In genomic region chr6:137033828-137034227, GRCh38 we compare ENCODE assay signal across 9 cellular contexts. TPM values are rescaled to one million over a fixed set of nuclear protein-coding genes. Genes with fewer than 3 reads are reported as not detected.
DNase-seq lines count a peak whose midpoint lies in the region; ATAC-seq and TF ChIP-seq lines count a peak whose summit lies in the region.
"Had no signal": no experiment of that assay in that cellular context is flagged by ENCODE, and none has a peak within 500 bp of the region (broad histone marks: within the 10 kb centered on the region; RNA-seq: fewer than 3 reads in every experiment).

No MANE protein-coding gene starts in this region.

- H3K4me3 Mint-ChIP-seq in CD4-positive, alpha-beta T cell = peak overlapping the region; percentile 73

- DNase-seq in CD4-positive, alpha-beta T cell = peak in 7 of 10 experiments; percentile 6 to 41 (median 28)
- DNase-seq in HT1080 (ENCODE audit: low read depth) (peak; percentile 84), amniotic stem cell (lab: John Stamatoyannopoulos, UW) (no peak), RPMI8226 (no peak)
- peak; percentile 4 for DNase-seq in activated CD8-positive, alpha-beta memory T cell treated with anti-CD3 and anti-CD28 coated beads, Interleukin-2, amount 50 U/mL, for 1 hour (ENCODE audit: extremely low read depth)
- DNase-seq in stimulated activated CD4-positive, alpha-beta T cell treated with anti-CD3 and anti-CD28 coated beads, Interleukin-4, amount 100 ng/mL, for 24 hours = peak; percentile 59

- intact Hi-C loops in CD4-positive, alpha-beta T cell (cut with DNase I, micrococcal nuclease) = no loop called here

- TF ChIP-seq CTCF in CD4-positive, alpha-beta T cell (IDR thresholded peaks at IDR 0.05) = no peak

- H3K27me3 Mint-ChIP-seq in CD4-positive, alpha-beta T cell = peaks cover 65% of the 10 kb centered on the region

- peaks cover 13% of the 10 kb centered on the region for H3K27me3 ChIP-seq in CD4-positive, alpha-beta T cell (ENCODE audit: control insufficient read depth, insufficient read depth, low read length)

- H3K9me3 Mint-ChIP-seq in CD4-positive, alpha-beta T cell = no peaks in the 10 kb centered on the region

- ATAC-seq in CD4-positive, alpha-beta T cell (ENCODE audit: poor library complexity) = peak; percentile 89
- ATAC-seq in GM21367 (IDR thresholded peaks at IDR 0.05; ENCODE audit: unreplicated experiment) = peak; percentile 94
- ATAC-seq in esophagus mucosa = no peak

- H3K27ac ChIP-seq in CD4-positive, alpha-beta T cell (ENCODE audit: low read depth, low read length) = no peak overlapping the region
- H3K27ac ChIP-seq: skin epidermis had no signal

- no peak overlapping the region for H3K27ac Mint-ChIP-seq in CD4-positive, alpha-beta T cell

- H3K9me3 ChIP-seq in CD4-positive, alpha-beta T cell (ENCODE audit: control insufficient read depth, low read length) = no peaks in the 10 kb centered on the region

- peaks cover 12% of the 10 kb centered on the region for H3K4me1 Mint-ChIP-seq in CD4-positive, alpha-beta T cell (ENCODE audit: low read depth)

- CTCF ChIA-PET in CD4-positive, alpha-beta T cell (lab: Charles Lee) = no interaction called here

- H3K36me3 Mint-ChIP-seq in CD4-positive, alpha-beta T cell (ENCODE audit: low read depth) = no peaks in the 10 kb centered on the region

- POLR2A ChIA-PET in CD4-positive, alpha-beta T cell (lab: Charles Lee) = no interaction called here

RNA-seq across cellular contexts. Expression of gene IL20RA, which starts 10.9 kb away (rescaled TPM):
- not detected for total RNA-seq in CD4-positive, alpha-beta T cell
- total RNA-seq in HT1080 (2014; rRNA removed; shearing (Covaris generic)) = not detected in 2 replicates
- polyA plus RNA-seq in HT1080 (2015; cell fraction: cytosol; rRNA removed) = not detected in 2 replicates
- polyA plus RNA-seq in HT1080 (2015; cell fraction: nucleus; rRNA removed) = not detected in 2 replicates
- total RNA-seq in esophagus mucosa = 13.3 TPM

Comparison
In these comparisons a context has a peak if more than half of its experiments do, and no peak if none do; other contexts are left out.
1. DNase-seq: peak in CD4-positive, alpha-beta T cell (7 of 10), HT1080 (single experiment), activated CD8-positive, alpha-beta memory T cell treated with anti-CD3 and anti-CD28 coated beads, Interleukin-2, amount 50 U/mL, for 1 hour (single experiment) and stimulated activated CD4-positive, alpha-beta T cell treated with anti-CD3 and anti-CD28 coated beads, Interleukin-4, amount 100 ng/mL, for 24 hours (single experiment); none in amniotic stem cell (single experiment) and RPMI8226 (single experiment).
2. RNA of gene IL20RA, which starts 10.9 kb away (total RNA-seq): 13.3 TPM in esophagus mucosa (single experiment); not detected in CD4-positive, alpha-beta T cell and not detected in HT1080; every median in the first group is over 10 times any median in the second.